1 cellular context compared by ENCODE assay signal in genomic region chr21:29007801-29008200, GRCh38.
TF ChIP-seq lines count a peak whose summit lies in the region.

No MANE protein-coding gene starts in this region.

TF ChIP-seq in IMR-90, 13 proteins besides CTCF, POLR2A, EP300 and RAD21:
- TF ChIP-seq NFE2L2 (IDR thresholded peaks at IDR 0.05; ENCODE audit: low read depth, low read length): no peak
- no peak for TF ChIP-seq ELK1 (IDR thresholded peaks at IDR 0.05; ENCODE audit: borderline replicate concordance, low read depth, low read length)
- TF ChIP-seq MAFK (IDR thresholded peaks at IDR 0.05; ENCODE audit: low read depth, low read length): no peak
- no peak for TF ChIP-seq RCOR1 (IDR thresholded peaks at IDR 0.05; ENCODE audit: insufficient replicate concordance, low read length)
- TF ChIP-seq CEBPB (IDR thresholded peaks at IDR 0.05; ENCODE audit: low read depth, low read length): no peak
- no peak for TF ChIP-seq MXI1 (IDR thresholded peaks at IDR 0.05; ENCODE audit: borderline replicate concordance, low read depth, low read length)
- no peak for TF ChIP-seq MAZ (IDR thresholded peaks at IDR 0.05; ENCODE audit: borderline replicate concordance, low read depth, low read length)
- no peak for TF ChIP-seq USF2 (IDR thresholded peaks at IDR 0.05; ENCODE audit: low read depth, low read length)
- TF ChIP-seq CHD1 (IDR thresholded peaks at IDR 0.05; ENCODE audit: low read depth, low read length): no peak
- no peak; the same call in 1 of the 2 replicates for TF ChIP-seq BHLHE40 (IDR thresholded peaks at IDR 0.05; ENCODE audit: low read depth, low read length)
